35 cellular contexts compared by ENCODE assay signal in genomic region chr14:83309211-83309610, GRCh38.
"Had no signal": no experiment of that assay in that cellular context is flagged by ENCODE, and none has a peak within 500 bp of the region (broad histone marks: within the 10 kb centered on the region; RNA-seq: fewer than 3 reads in every experiment).

No MANE protein-coding gene starts in this region.

- H3K27ac ChIP-seq: KMS-11 had no signal

- H3K36me3 ChIP-seq: MG63 had no signal

- H3K9me3 ChIP-seq: MG63 had no signal

- H3K27me3 ChIP-seq: MG63 had no signal

- H3K4me3 ChIP-seq: MG63 had no signal

- DNase-seq: Karpas-422, Kasumi-1, MG63, MM.1S, MV-4-11, NCI-H1048, NCI-H1092, NCI-H1092 treated with DMSO at 0.1 percent for 48 hours, NCI-H1105, NCI-H1105 treated with DMSO at 0.1 percent for 48 hours, NCI-H1417, NCI-H1417 treated with DMSO at 0.1 percent for 48 hours, NCI-H1436, NCI-H1436 treated with DMSO at 0.1 percent for 48 hours, NCI-H146, NCI-H1694, NCI-H1694 treated with DMSO at 0.1 percent for 48 hours, NCI-H187, NCI-H187 treated with DMSO at 0.1 percent for 48 hours, NCI-H1930, NCI-H2029, NCI-H2029 treated with DMSO at 0.1 percent for 48 hours, NCI-H2081, NCI-H2081 treated with DMSO at 0.1 percent for 48 hours, NCI-H2107, NCI-H2171, NCI-H2171 treated with DMSO at 0.1 percent for 48 hours, NCI-H2227 treated with DMSO at 0.1 percent for 48 hours, NCI-H226, NCI-H345, NCI-H446, NCI-H446 treated with DMSO at 0.1 percent for 48 hours, NCI-H510A, NCI-H510A treated with DMSO at 0.1 percent for 48 hours had no signal

- H3K4me2 ChIP-seq: KMS-11 had no signal

- H3K9ac ChIP-seq: KMS-11 had no signal
